8 cellular contexts compared by ENCODE assay signal in the genomic region with DNA sequence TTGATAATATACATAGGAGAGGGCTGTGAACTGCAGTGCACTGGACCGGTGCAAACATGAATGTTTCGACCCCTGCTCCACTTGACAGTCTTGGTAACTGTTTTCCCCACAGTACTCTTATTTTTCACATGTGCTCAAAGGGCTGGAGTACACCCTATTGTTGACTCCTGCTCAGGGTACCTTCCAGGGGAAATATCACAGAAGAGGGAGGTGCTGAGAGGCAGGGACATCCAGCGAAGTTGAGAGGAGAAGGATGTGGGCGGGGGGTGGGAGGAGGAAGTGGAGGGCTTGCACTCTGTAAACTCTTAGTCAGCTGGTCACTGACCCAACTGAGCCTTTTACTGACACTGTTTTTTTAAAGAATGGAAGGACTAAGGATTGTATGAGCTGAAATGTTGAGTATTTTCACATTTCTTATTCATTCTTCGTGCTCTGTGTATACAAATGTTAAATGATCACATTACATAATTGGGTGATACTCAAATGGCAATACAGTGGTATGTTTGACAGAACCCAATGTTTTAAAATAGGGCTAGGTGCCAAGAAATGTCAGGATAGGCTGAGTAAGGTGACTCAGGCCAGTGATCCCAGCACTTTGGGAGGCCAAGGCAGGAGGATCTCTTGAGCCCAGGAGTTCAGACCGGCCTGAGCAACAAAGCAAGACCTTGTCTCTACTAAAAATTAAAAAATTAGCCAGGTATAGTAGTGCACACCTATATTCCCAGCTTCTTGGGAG. TPM values are rescaled to one million over a fixed set of nuclear protein-coding genes. Genes with fewer than 3 reads are reported as not detected.
A peak's percentile ranks its signal among the peaks of the same experiment; 100 is the strongest.
DNase-seq lines count a peak whose midpoint lies in the region; ATAC-seq and TF ChIP-seq lines count a peak whose summit lies in the region.

No MANE protein-coding gene starts in this region.

- peaks cover 31% of the 10 kb centered on the region for H3K36me3 Mint-ChIP-seq in endodermal cell (ENCODE audit: low read depth)

- H3K4me3 Mint-ChIP-seq in endodermal cell = no peak overlapping the region

- no peaks in the 10 kb centered on the region for H3K27me3 Mint-ChIP-seq in endodermal cell (ENCODE audit: insufficient read depth)

- H3K9me3 ChIP-seq in endodermal cell (ENCODE audit: control insufficient read depth, low read length) (no peaks in the 10 kb centered on the region), skeletal muscle tissue (ENCODE audit: control insufficient read depth in 3 of 3, low read length in 3 of 3) (no peaks in the 10 kb centered on the region)

- DNase-seq in A172 (ENCODE audit: low spot score) (peak; percentile 55), NOMO-1 treated with dmso at 0.1 percent for 144 hours (lab: John Stamatoyannopoulos, UW; ENCODE audit: unreplicated experiment) (peak; percentile 33), endodermal cell (peak; percentile 51), DMS79 treated with DMSO at 0.1 percent for 48 hours (lab: John Stamatoyannopoulos, UW) (no peak), dedifferentiated amniotic fluid mesenchymal stem cell (ENCODE audit: extremely low spot score) (no peak)

- WGBS in endodermal cell (ENCODE audit: insufficient coverage in 1 of 2, insufficient read length in 1 of 2), 2 experiments = 71 to 75% methylated on average over 2 to 6 of the region's 6 CpGs

- peaks cover under 1% of the 10 kb centered on the region for H3K4me1 ChIP-seq in endodermal cell (ENCODE audit: control insufficient read depth, insufficient read depth, low read length)
- H3K4me1 ChIP-seq in skeletal muscle tissue (ENCODE audit: control insufficient read depth in 3 of 3, insufficient read depth in 3 of 3, low read length in 3 of 3) = peaks cover 25 to 37% (median 36%) of the 10 kb centered on the region in 3 donors

- peaks cover 47% of the 10 kb centered on the region for H3K36me3 ChIP-seq in endodermal cell (ENCODE audit: control insufficient read depth, insufficient read depth, low read length)
- peaks cover 0 to 5% (median 2%) of the 10 kb centered on the region in 3 donors for H3K36me3 ChIP-seq in skeletal muscle tissue (ENCODE audit: control insufficient read depth in 3 of 3, insufficient read depth in 3 of 3, low read length in 3 of 3)

- no peak for TF ChIP-seq CTCF in endodermal cell (conservative IDR thresholded peaks at IDR 0.05)

- H3K4me3 ChIP-seq in endodermal cell (ENCODE audit: low read length) (peak overlapping the region; percentile 23), skeletal muscle tissue (ENCODE audit: low read length in 3 of 3) (no peak overlapping the region)

- H3K27ac ChIP-seq in endodermal cell (ENCODE audit: low read depth, low read length) (no peak overlapping the region), skeletal muscle tissue (ENCODE audit: low read depth, low read length) (peak overlapping the region; percentile 10)

- H3K27me3 ChIP-seq in endodermal cell (ENCODE audit: control insufficient read depth, insufficient read depth, low read length, poor library complexity, severe bottlenecking) (no peaks in the 10 kb centered on the region), skeletal muscle tissue (ENCODE audit: control insufficient read depth in 3 of 3, insufficient read depth in 3 of 3, low read length in 3 of 3) (no peaks in the 10 kb centered on the region)

- H3K9ac ChIP-seq in endodermal cell (ENCODE audit: extremely low read depth, low read length, poor library complexity, severe bottlenecking) (no peak overlapping the region), skeletal muscle tissue (ENCODE audit: low read depth in 1 of 3, low read length in 3 of 3) (no peak overlapping the region)

- peak overlapping the region; percentile 57 for H3K27ac Mint-ChIP-seq in endodermal cell

- ATAC-seq in GM21390 (IDR thresholded peaks at IDR 0.05; ENCODE audit: unreplicated experiment) (peak; percentile 42), GM19455 (IDR thresholded peaks at IDR 0.05; ENCODE audit: unreplicated experiment) (no peak)

- H3K9me3 Mint-ChIP-seq in endodermal cell = no peaks in the 10 kb centered on the region

- H3K4me1 Mint-ChIP-seq in endodermal cell = peaks cover 66% of the 10 kb centered on the region

RNA-seq across cellular contexts. Expression of a gene that starts 10.0 kb away (rescaled TPM):
- 19.7 and 22.0 TPM in 2 replicates for total RNA-seq in A172 (2014; rRNA removed; shearing (Covaris generic))
- 10 to 100 TPM; 84.9 to 94.2 TPM for total RNA-seq in endodermal cell
- polyA plus RNA-seq in endodermal cell (2013, experiment 1 of 2) = 31.9 TPM
- polyA plus RNA-seq in endodermal cell (2013, experiment 2 of 2) = 33.3 TPM
- 12.5 TPM for total RNA-seq in skeletal muscle tissue

Comparison
In these comparisons a context has a peak if more than half of its experiments do, and no peak if none do; other contexts are left out.
1. DNase-seq: peak in A172 (single experiment), NOMO-1 treated with dmso at 0.1 percent for 144 hours (single experiment) and endodermal cell (single experiment); none in DMS79 treated with DMSO at 0.1 percent for 48 hours (single experiment) and dedifferentiated amniotic fluid mesenchymal stem cell (single experiment).